ENCODE assay signal across 8 cellular contexts in the genomic region with DNA sequence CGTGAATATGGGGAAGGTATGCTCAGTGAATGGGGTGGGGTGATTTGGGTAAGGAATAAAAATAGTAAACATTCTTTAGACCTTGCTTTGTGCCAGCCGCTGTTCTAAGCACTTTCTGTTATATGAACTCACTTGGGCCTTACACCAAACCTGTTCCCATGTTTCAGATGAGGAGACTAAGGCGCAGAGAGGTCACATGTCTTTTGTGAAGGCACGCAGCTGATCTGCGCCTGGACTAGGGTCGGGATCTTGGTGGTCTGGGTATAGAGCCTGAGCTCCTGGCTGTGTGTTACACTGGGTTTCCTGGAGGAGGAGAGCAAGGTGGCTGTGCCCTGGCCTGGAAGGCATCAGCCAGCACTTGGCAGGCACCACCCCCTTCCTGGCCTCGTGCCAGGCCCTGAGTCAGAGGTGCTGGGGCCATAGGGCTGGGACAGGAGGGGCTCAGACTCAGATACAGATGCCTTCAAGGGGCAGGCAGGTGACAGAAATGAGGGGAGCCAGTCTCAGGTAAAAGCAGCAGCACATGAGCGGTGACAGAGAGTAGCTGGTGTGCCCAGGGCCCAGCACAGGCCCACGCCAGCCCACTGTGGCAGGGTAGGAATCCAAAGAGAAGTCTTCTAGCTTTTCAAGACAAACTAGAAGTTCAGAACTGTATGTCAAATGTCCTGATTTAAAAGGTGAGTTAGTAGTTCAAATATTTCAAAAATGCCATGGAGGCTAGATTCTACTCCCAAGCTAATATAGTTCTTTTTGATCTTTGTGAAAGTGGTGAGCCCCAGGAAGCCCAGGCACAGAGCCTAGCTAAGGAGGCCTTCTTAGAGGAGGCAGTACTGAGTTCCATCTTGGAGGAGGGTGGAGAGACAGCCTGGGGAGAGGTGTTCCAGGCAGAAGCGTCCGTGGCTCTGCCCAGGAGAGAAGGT.
DNase-seq lines count a peak whose midpoint lies in the region; ATAC-seq, FAIRE-seq and TF ChIP-seq lines count a peak whose summit lies in the region.

No MANE protein-coding gene starts in this region.

- no peak overlapping the region for H3K4me3 ChIP-seq in heart left ventricle

- peak; percentile 18 to 68 (median 56) for ATAC-seq in heart left ventricle

- no peaks in the 10 kb centered on the region for H3K27me3 ChIP-seq in heart left ventricle

- H3K27ac ChIP-seq in heart left ventricle, result peak overlapping the region in 11 of 12 donors; percentile 33 to 86 (median 67)

- H3K9me3 ChIP-seq in heart left ventricle, result no peaks in the 10 kb centered on the region

- no peak for FAIRE-seq in GM19239 (lab: Jason Lieb, UNC)

- no peak for TF ChIP-seq POLR2A in heart left ventricle (IDR thresholded peaks at IDR 0.05)

- peak; percentile 62 for DNase-seq in G401 (ENCODE audit: low spot score)
- DNase-seq in NCI-H1105 (lab: John Stamatoyannopoulos, UW), result peak; percentile 85
- peak; percentile 17 for DNase-seq in activated T-cell treated with anti-CD3 and anti-CD28 coated beads for 48 hours (ENCODE audit: low read depth)
- peak; percentile 64 to 85 (median 82) for DNase-seq in heart left ventricle
- DNase-seq in stimulated activated CD4-positive, alpha-beta T cell treated with anti-CD3 and anti-CD28 coated beads, Interleukin-2, amount 100 ng/mL, for 24 hours, result peak; percentile 23 to 58
- no peak for DNase-seq in NCI-H526 treated with DMSO at 0.1 percent for 48 hours (lab: John Stamatoyannopoulos, UW)
- no peak for DNase-seq in effector CD8-positive, alpha-beta T cell (lab: John Stamatoyannopoulos, UW)
- DNase-seq in GM19239 (ENCODE audit: insufficient read length, low spot score), result no peak

- peaks cover 0 to 62% (median 41%) of the 10 kb centered on the region in 12 donors for H3K4me1 ChIP-seq in heart left ventricle

- in situ Hi-C loops in G401 (cut with HindIII; ENCODE audit: low sequenced_read_pairs), result no loop called here

- intact Hi-C loops in heart left ventricle (cut with DNase I), result loop anchor here in 1 of 10 donors (2.0 kb wide), 1 partner anchor 15 kb away; no protein-coding TSS in a partner anchor

- TF ChIP-seq CTCF in heart left ventricle (IDR thresholded peaks at IDR 0.05), result no peak

- H3K36me3 ChIP-seq in heart left ventricle, result no peaks in the 10 kb centered on the region

- WGBS in heart left ventricle, 4 donors, result 58 to 70% (median 67%) methylated on average over 11 of the region's 11 CpGs

Comparison
In these comparisons a context has a peak if more than half of its experiments do, and no peak if none do; other contexts are left out.
1. DNase-seq: peak in G401 (single experiment), NCI-H1105 (single experiment), activated T-cell treated with anti-CD3 and anti-CD28 coated beads for 48 hours (single experiment), heart left ventricle (5 of 5) and stimulated activated CD4-positive, alpha-beta T cell treated with anti-CD3 and anti-CD28 coated beads, Interleukin-2, amount 100 ng/mL, for 24 hours (2 of 2); none in NCI-H526 treated with DMSO at 0.1 percent for 48 hours (single experiment), effector CD8-positive, alpha-beta T cell (single experiment) and GM19239 (single experiment).